1 cellular context compared by ENCODE assay signal in the genomic region with DNA sequence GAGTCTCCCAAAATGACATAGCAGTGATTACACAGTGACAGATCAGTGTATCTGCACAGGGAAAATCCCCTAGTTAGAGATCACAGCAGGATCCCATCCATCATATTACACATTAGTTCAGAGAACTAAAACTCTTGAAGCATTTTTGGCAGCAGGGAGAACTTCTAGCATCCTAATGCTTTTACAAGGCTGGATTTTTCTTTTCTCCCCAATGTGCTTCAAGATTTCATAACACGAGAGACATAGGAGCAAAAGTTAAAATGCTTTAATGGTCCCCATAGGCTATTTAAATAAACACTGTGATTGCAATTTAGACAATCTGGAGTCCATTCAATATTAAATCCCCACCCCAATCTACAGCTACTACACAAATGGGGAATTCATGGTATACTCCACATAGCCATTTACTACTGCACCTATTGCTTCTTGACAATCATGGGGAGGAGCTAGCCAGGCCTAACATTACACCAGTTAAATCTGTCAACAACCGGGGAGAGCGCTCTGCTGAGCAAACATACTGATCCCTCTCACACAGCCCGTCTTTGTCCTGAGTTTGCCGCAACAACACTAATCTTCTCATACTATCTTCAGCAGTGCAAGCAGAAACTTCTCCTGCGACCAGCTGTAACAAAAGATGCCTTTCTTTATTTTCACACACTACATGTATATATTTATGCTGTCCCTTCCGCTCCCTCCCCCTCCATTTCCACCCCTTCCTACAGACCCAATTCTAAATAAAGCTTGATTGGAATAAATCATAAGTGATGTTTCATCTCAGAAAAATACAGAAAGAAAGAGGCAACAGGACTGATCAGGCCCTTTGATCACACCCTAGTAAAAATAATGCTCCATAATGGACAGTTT.
TF ChIP-seq lines count a peak whose summit lies in the region.

No MANE protein-coding gene starts in this region.

TF ChIP-seq in HEK293, 187 proteins besides CTCF, POLR2A, EP300 and RAD21 (continued from another document and continues in another):
- TF ChIP-seq PRDM2 (tag by site-specific recombination; IDR thresholded peaks at IDR 0.05; ENCODE audit: borderline replicate concordance) (no peak), SETDB1 (IDR thresholded peaks at IDR 0.05; ENCODE audit: insufficient read length, low read length) (no peak), ZNF785 (tag by site-specific recombination; IDR thresholded peaks at IDR 0.05) (no peak), ZNF843 (tag by site-specific recombination; IDR thresholded peaks at IDR 0.05) (peak; percentile 81), ZNF211 (tag by site-specific recombination; IDR thresholded peaks at IDR 0.05; ENCODE audit: low read depth) (no peak), PRDM10 (tag by site-specific recombination; IDR thresholded peaks at IDR 0.05) (peak; percentile 84), ZNF777 (tag by site-specific recombination; IDR thresholded peaks at IDR 0.05; ENCODE audit: borderline replicate concordance) (no peak), ZNF544 (tag by site-specific recombination; IDR thresholded peaks at IDR 0.05) (no peak), ZNF335 (tag by site-specific recombination; conservative IDR thresholded peaks at IDR 0.05) (peak; percentile 36; the same call in 1 of the 2 replicates), ZNF221 (tag by site-specific recombination; IDR thresholded peaks at IDR 0.05; ENCODE audit: borderline replicate concordance) (no peak), ZNF792 (tag by site-specific recombination; IDR thresholded peaks at IDR 0.05) (no peak), ZNF155 (tag by site-specific recombination; IDR thresholded peaks at IDR 0.05) (no peak), ZNF19 (tag by site-specific recombination; IDR thresholded peaks at IDR 0.05; ENCODE audit: low read depth) (no peak), KLF8 (tag by site-specific recombination; IDR thresholded peaks at IDR 0.05) (peak; percentile 67; the same call in 1 of the 2 replicates), ZNF354C (tag by site-specific recombination; IDR thresholded peaks at IDR 0.05; ENCODE audit: borderline replicate concordance, low read depth) (no peak), ZNF837 (tag by site-specific recombination; IDR thresholded peaks at IDR 0.05) (no peak), ZBTB8A (tag by site-specific recombination; IDR thresholded peaks at IDR 0.05) (0 out of 2 replicates have a peak, but pooled peaks have one; percentile 28), ZNF280D (tag by site-specific recombination; IDR thresholded peaks at IDR 0.05) (no peak), BCL11A (tag by site-specific recombination; IDR thresholded peaks at IDR 0.05; ENCODE audit: low read depth) (peak; percentile 77), ZNF266 (tag by site-specific recombination; IDR thresholded peaks at IDR 0.05; ENCODE audit: low read depth) (no peak), ZNF175 (tag by site-specific recombination; IDR thresholded peaks at IDR 0.05) (no peak), ZNF692 (tag by site-specific recombination; IDR thresholded peaks at IDR 0.05) (no peak)
- TF ChIP-seq, protein P1, sequence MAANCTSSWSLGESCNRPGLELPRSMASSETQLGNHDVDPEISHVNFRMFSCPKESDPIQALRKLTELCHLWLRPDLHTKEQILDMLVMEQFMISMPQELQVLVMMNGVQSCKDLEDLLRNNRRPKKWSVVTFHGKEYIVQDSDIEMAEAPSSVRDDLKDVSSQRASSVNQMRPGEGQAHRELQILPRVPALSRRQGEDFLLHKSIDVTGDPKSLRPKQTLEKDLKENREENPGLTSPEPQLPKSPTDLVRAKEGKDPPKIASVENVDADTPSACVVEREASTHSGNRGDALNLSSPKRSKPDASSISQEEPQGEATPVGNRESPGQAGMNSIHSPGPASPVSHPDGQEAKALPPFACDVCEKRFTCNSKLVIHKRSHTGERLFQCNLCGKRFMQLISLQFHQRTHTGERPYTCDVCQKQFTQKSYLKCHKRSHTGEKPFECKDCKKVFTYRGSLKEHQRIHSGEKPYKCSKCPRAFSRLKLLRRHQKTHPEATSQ (tag by site-specific recombination; IDR thresholded peaks at IDR 0.05), result no peak
- TF ChIP-seq, protein P2, sequence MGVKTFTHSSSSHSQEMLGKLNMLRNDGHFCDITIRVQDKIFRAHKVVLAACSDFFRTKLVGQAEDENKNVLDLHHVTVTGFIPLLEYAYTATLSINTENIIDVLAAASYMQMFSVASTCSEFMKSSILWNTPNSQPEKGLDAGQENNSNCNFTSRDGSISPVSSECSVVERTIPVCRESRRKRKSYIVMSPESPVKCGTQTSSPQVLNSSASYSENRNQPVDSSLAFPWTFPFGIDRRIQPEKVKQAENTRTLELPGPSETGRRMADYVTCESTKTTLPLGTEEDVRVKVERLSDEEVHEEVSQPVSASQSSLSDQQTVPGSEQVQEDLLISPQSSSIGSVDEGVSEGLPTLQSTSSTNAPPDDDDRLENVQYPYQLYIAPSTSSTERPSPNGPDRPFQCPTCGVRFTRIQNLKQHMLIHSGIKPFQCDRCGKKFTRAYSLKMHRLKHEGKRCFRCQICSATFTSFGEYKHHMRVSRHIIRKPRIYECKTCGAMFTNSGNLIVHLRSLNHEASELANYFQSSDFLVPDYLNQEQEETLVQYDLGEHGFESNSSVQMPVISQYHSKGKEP (tag by site-specific recombination; IDR thresholded peaks at IDR 0.05), result peak; percentile 72
- TF ChIP-seq, protein P3, sequence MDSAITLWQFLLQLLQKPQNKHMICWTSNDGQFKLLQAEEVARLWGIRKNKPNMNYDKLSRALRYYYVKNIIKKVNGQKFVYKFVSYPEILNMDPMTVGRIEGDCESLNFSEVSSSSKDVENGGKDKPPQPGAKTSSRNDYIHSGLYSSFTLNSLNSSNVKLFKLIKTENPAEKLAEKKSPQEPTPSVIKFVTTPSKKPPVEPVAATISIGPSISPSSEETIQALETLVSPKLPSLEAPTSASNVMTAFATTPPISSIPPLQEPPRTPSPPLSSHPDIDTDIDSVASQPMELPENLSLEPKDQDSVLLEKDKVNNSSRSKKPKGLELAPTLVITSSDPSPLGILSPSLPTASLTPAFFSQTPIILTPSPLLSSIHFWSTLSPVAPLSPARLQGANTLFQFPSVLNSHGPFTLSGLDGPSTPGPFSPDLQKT (IDR thresholded peaks at IDR 0.05; ENCODE audit: borderline replicate concordance, low read depth, low read length), result no peak
- TF ChIP-seq, protein P4, sequence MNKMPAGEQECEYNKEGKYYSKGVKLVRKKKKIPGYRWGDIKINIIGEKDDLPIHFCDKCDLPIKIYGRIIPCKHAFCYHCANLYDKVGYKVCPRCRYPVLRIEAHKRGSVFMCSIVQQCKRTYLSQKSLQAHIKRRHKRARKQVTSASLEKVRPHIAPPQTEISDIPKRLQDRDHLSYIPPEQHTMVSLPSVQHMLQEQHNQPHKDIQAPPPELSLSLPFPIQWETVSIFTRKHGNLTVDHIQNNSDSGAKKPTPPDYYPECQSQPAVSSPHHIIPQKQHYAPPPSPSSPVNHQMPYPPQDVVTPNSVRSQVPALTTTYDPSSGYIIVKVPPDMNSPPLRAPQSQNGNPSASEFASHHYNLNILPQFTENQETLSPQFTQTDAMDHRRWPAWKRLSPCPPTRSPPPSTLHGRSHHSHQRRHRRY (tag by site-specific recombination; IDR thresholded peaks at IDR 0.05), result no peak
